ENCODE assay signal across 9 cellular contexts in the genomic region with DNA sequence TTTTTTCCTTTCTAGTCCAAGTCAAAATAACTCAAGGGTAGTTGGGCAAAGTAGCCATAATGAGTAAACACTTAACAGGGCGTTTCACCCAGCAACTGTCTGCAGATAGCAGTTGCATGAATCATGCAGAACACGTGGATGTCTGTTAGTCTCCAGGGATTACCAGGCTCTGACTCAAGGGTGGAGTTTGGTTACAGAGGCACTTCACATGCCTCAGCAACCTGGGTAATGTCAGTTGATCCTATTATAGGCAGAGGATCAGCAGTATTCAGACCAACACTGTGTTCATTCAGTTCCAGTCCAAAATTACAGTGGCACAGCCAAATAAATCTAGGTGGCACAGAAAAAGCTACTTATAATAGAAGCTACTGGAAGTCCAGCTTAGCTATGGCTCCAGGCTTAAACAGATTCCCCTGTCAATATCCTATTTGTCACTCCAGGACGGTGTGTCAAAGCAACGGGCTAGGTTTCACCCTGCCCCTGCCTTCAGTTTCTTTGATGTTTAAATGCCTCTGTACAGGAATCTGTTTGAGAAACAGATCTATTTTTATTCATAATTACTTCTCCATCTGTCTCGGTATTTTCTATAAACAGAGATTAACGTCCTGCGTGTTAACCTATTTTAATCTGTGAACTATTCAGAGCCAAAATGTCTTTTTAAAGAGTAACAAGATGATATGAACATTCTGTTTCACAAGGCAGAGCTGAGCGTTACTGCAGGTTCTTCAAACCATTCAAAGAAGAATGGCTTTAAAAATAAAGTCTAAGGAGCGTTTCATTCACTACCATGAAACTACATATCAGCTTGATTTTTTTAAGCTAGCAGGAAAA.
A peak's percentile ranks its signal among the peaks of the same experiment; 100 is the strongest.
DNase-seq lines count a peak whose midpoint lies in the region; ATAC-seq and TF ChIP-seq lines count a peak whose summit lies in the region.
"Had no signal": no experiment of that assay in that cellular context is flagged by ENCODE, and none has a peak within 500 bp of the region (broad histone marks: within the 10 kb centered on the region; RNA-seq: fewer than 3 reads in every experiment).

No MANE protein-coding gene starts in this region.

- no peak for TF ChIP-seq CTCF in mammary epithelial cell (conservative IDR thresholded peaks at IDR 0.05 in 1 of 2, IDR thresholded peaks at IDR 0.05 in 1 of 2; ENCODE audit: extremely low read depth in 1 of 2, insufficient read depth in 1 of 2, low read depth in 1 of 2, low read length in 2 of 2)
- TF ChIP-seq CTCF in type B pancreatic cell (conservative IDR thresholded peaks at IDR 0.05) = no peak

- peaks cover 0 to 4% (median 0%) of the 10 kb centered on the region in 11 experiments; a peak in 4 of 22 replicates for H3K9me3 ChIP-seq in BLaER1 treated with 17β-estradiol and CSF1 and Interleukin-3, amounts not matched to agents 10 nM and 100 nM (replicated peaks in 1 of 11)
- no peaks in the 10 kb centered on the region for H3K9me3 ChIP-seq in mammary epithelial cell (replicated peaks; ENCODE audit: insufficient read depth, low read length)

- peak overlapping the region; percentile 16 for H3K4me3 Mint-ChIP-seq in type B pancreatic cell

- intact Hi-C loops in mammary epithelial cell (cut with micrococcal nuclease) = loop anchor here (1.0 to 2.0 kb wide), 8 partner anchors 14 to 1471 kb away; no protein-coding TSS in a partner anchor

- dilution Hi-C loops in mammary epithelial cell (cut with HindIII; ENCODE audit: low sequenced_read_pairs) = no loop called here

- peaks cover 25% of the 10 kb centered on the region for H3K4me1 Mint-ChIP-seq in type B pancreatic cell (ENCODE audit: unreplicated experiment)

- peaks cover 30 to 43% (median 37%) of the 10 kb centered on the region in 10 experiments for H3K4me1 ChIP-seq in BLaER1 treated with 17β-estradiol and CSF1 and Interleukin-3, amounts not matched to agents 10 nM and 100 nM
- H3K4me1 ChIP-seq in mammary epithelial cell (ENCODE audit: insufficient read depth, low read length) = peaks cover 28% of the 10 kb centered on the region

- peak overlapping the region; percentile 94 for H3K27ac Mint-ChIP-seq in type B pancreatic cell

- CTCF ChIA-PET in mammary epithelial cell (lab: Charles Lee; ENCODE audit: low non-redundant PET) = no interaction called here

- H3K36me3 Mint-ChIP-seq in type B pancreatic cell = no peaks in the 10 kb centered on the region

- peak overlapping the region; percentile 60 to 85 (median 75) for H3K4me2 ChIP-seq in BLaER1 treated with 17β-estradiol and CSF1 and Interleukin-3, amounts not matched to agents 10 nM and 100 nM
- peak overlapping the region; percentile 51 for H3K4me2 ChIP-seq in mammary epithelial cell (ENCODE audit: insufficient read depth, low read depth, low read length)

- peak; percentile 86 for ATAC-seq in GM19025 (IDR thresholded peaks at IDR 0.05; ENCODE audit: low read depth, unreplicated experiment)
- peak; percentile 90 for ATAC-seq in HG03439 (IDR thresholded peaks at IDR 0.05; ENCODE audit: unreplicated experiment)
- ATAC-seq in left lobe of liver = peak; percentile 62

- H3K9me3 Mint-ChIP-seq in type B pancreatic cell = no peaks in the 10 kb centered on the region

- no peak overlapping the region for H2AFZ ChIP-seq in mammary epithelial cell (ENCODE audit: low read depth, low read length)

- H3K27ac ChIP-seq in BLaER1 treated with 17β-estradiol and CSF1 and Interleukin-3, amounts not matched to agents 10 nM and 100 nM = peak overlapping the region; percentile 56 to 86 (median 82)
- H3K27ac ChIP-seq in mammary epithelial cell (ENCODE audit: insufficient read depth, low read depth, low read length) = peak overlapping the region; percentile 100
- H3K27ac ChIP-seq: VCaP had no signal

- peak; percentile 76 for DNase-seq in NCI-H69 (lab: John Stamatoyannopoulos, UW)
- DNase-seq in mammary epithelial cell = peak; percentile 99
- DNase-seq in left lobe of liver (ENCODE audit: low spot score) = peak; percentile 70
- no peak for DNase-seq in type B pancreatic cell (ENCODE audit: extremely low spot score, unreplicated experiment)
- DNase-seq in activated effector memory CD4-positive, alpha-beta T cell treated with anti-CD3 and anti-CD28 coated beads, Interleukin-2, amount 50 U/mL, for 16 hours = no peak

- no peaks in the 10 kb centered on the region for H3K36me3 ChIP-seq in BLaER1 treated with 17β-estradiol and CSF1 and Interleukin-3, amounts not matched to agents 10 nM and 100 nM
- H3K36me3 ChIP-seq in mammary epithelial cell (ENCODE audit: insufficient read depth, low read length) = no peaks in the 10 kb centered on the region

- H3K27me3 ChIP-seq in BLaER1 treated with 17β-estradiol and CSF1 and Interleukin-3, amounts not matched to agents 10 nM and 100 nM = no peaks in the 10 kb centered on the region
- H3K27me3 ChIP-seq in mammary epithelial cell (ENCODE audit: insufficient read depth, low read length) = no peaks in the 10 kb centered on the region

- WGBS in mammary epithelial cell (ENCODE audit: low coverage, missing lambda C conversion rate) = 14% methylated on average over 9 of the region's 9 CpGs

- no peaks in the 10 kb centered on the region for H3K27me3 Mint-ChIP-seq in type B pancreatic cell

- H3K9ac ChIP-seq in BLaER1 treated with 17β-estradiol and CSF1 and Interleukin-3, amounts not matched to agents 10 nM and 100 nM = peak overlapping the region; percentile 44 to 71 (median 62); a peak in 20 of 22 replicates
- peak overlapping the region; percentile 88 for H3K9ac ChIP-seq in mammary epithelial cell (ENCODE audit: insufficient read depth, low read length)

- in situ Hi-C loops in mammary epithelial cell (cut with MboI; ENCODE audit: low sequenced_read_pairs in 2 of 2) = loop anchor here (5.0 to 25.0 kb wide), 6 partner anchors 99 to 1426 kb away; a partner anchor contains a TSS

- H4K20me1 ChIP-seq in BLaER1 treated with 17β-estradiol and CSF1 and Interleukin-3, amounts not matched to agents 10 nM and 100 nM = no peaks in the 10 kb centered on the region
- no peaks in the 10 kb centered on the region for H4K20me1 ChIP-seq in mammary epithelial cell (ENCODE audit: insufficient read depth, low read length)

- TSS peak; percentile 97 for BruUV-seq in mammary epithelial cell (replicated peaks; lab: Mats Ljungman, UMichigan)

- H3K4me3 ChIP-seq in BLaER1 treated with 17β-estradiol and CSF1 and Interleukin-3, amounts not matched to agents 10 nM and 100 nM = peak overlapping the region in 1 of 10 experiments; percentile 1; a peak in 2 of 20 replicates
- no peak overlapping the region for H3K4me3 ChIP-seq in mammary epithelial cell (replicated peaks in 1 of 3; ENCODE audit: insufficient read depth in 1 of 3, low read depth in 2 of 3, low read length in 3 of 3)

- H3K79me2 ChIP-seq in mammary epithelial cell (ENCODE audit: insufficient read depth, low read length) = peaks cover 48% of the 10 kb centered on the region

Comparison
In these comparisons a context has a peak if more than half of its experiments do, and no peak if none do; other contexts are left out.
1. DNase-seq: peak in NCI-H69 (single experiment), mammary epithelial cell (single experiment) and left lobe of liver (single experiment); none in type B pancreatic cell (single experiment) and activated effector memory CD4-positive, alpha-beta T cell treated with anti-CD3 and anti-CD28 coated beads, Interleukin-2, amount 50 U/mL, for 16 hours (single experiment).
2. Peak in every context shown above with its lines, with median percentiles within 50 percentile points of each other: ATAC-seq.